ENCODE assay signal across 9 cellular contexts in genomic region chr19:6360857-6361216, GRCh38. TPM values are rescaled to one million over a fixed set of nuclear protein-coding genes. Genes with fewer than 3 reads are reported as not detected.
DNase-seq lines count a peak whose midpoint lies in the region; ATAC-seq and TF ChIP-seq lines count a peak whose summit lies in the region.
"Not testable (repeated sequence)": the region's sequence is repeated elsewhere in the genome, so short reads cannot be mapped to it uniquely, and the experiment has no call there.
"Had no signal": no experiment of that assay in that cellular context is flagged by ENCODE, and none has a peak within 500 bp of the region (broad histone marks: within the 10 kb centered on the region; RNA-seq: fewer than 3 reads in every experiment).

No MANE protein-coding gene starts in this region.

- H3K27me3 Mint-ChIP-seq in CD4-positive, alpha-beta T cell; osteocyte (ENCODE audit: unreplicated experiment): not testable (repeated sequence)

- POLR2A ChIA-PET in CD4-positive, alpha-beta T cell (lab: Charles Lee): interaction anchor here (0.6 to 6.3 kb wide), 10 partner anchors 11 to 641 kb away, joined by 3 to 172 read pairs (median 4); partner anchors contain the start of genes ALKBH7, CATSPERD, DENND1C and GTF2F1

- H3K4me3 ChIP-seq in Jurkat, Clone E6-1 (ENCODE audit: low read length): peak overlapping the region; percentile 65
- peak overlapping the region; percentile 68 to 99 for H3K4me3 ChIP-seq in ascending aorta
- peak overlapping the region; percentile 78 for H3K4me3 ChIP-seq in epithelial cell of esophagus (ENCODE audit: low read length)
- peak overlapping the region; percentile 88 to 92 for H3K4me3 ChIP-seq in left lung
- H3K4me3 ChIP-seq in thoracic aorta: peak overlapping the region; percentile 84

- DNase-seq in CD4-positive, alpha-beta T cell; Jurkat, Clone E6-1 (ENCODE audit: low read depth, low spot score); ascending aorta (ENCODE audit: low spot score in 2 of 2); epithelial cell of esophagus (ENCODE audit: low read depth); left lung; osteocyte (ENCODE audit: extremely low spot score, unreplicated experiment); thoracic aorta (ENCODE audit: low spot score): not testable (repeated sequence)

- peaks cover 12 to 19% of the 10 kb centered on the region in 2 donors for H3K36me3 ChIP-seq in ascending aorta
- H3K36me3 ChIP-seq in left lung: peaks cover 0 to 26% of the 10 kb centered on the region in 2 donors
- peaks cover 12% of the 10 kb centered on the region for H3K36me3 ChIP-seq in thoracic aorta

- H3K36me3 Mint-ChIP-seq in CD4-positive, alpha-beta T cell (ENCODE audit: low read depth): peaks cover 52% of the 10 kb centered on the region
- H3K36me3 Mint-ChIP-seq in osteocyte (ENCODE audit: unreplicated experiment): not testable (repeated sequence)

- not testable (repeated sequence) for H3K9me3 ChIP-seq in CD4-positive, alpha-beta T cell (ENCODE audit: control insufficient read depth, low read length); ascending aorta; left lung; thoracic aorta

- peak overlapping the region; percentile 94 for H3K4me3 Mint-ChIP-seq in CD4-positive, alpha-beta T cell
- peak overlapping the region; percentile 86 for H3K4me3 Mint-ChIP-seq in osteocyte (ENCODE audit: unreplicated experiment)

- H3K27ac ChIP-seq in CD4-positive, alpha-beta T cell (ENCODE audit: low read depth, low read length): peak overlapping the region; percentile 83
- H3K27ac ChIP-seq in VCaP (peak overlapping the region; percentile 71), ascending aorta (peak overlapping the region in 1 of 2 donors; percentile 91), left lung (peak overlapping the region; percentile 23 to 86), thoracic aorta (peak overlapping the region in 1 of 2 donors; percentile 81)

- ATAC-seq in CD4-positive, alpha-beta T cell (ENCODE audit: poor library complexity); left lung; thoracic aorta (ENCODE audit: insufficient number of reproducible peaks, low FRiP score, low read depth): not testable (repeated sequence)

- not testable (repeated sequence) for H3K4me1 ChIP-seq in ascending aorta; thoracic aorta (ENCODE audit: control insufficient read depth in 1 of 2, low read depth in 2 of 2)
- peaks cover 10 to 21% of the 10 kb centered on the region in 2 donors for H3K4me1 ChIP-seq in left lung

- TF ChIP-seq CTCF in CD4-positive, alpha-beta T cell (IDR thresholded peaks at IDR 0.05); VCaP (conservative IDR thresholded peaks at IDR 0.05); ascending aorta (IDR thresholded peaks at IDR 0.05); epithelial cell of esophagus (IDR thresholded peaks at IDR 0.05; ENCODE audit: insufficient read depth, low read depth, low read length, missing control alignments); left lung (IDR thresholded peaks at IDR 0.05); osteocyte (IDR thresholded peaks at IDR 0.05); thoracic aorta (IDR thresholded peaks at IDR 0.05): not testable (repeated sequence)

- H3K27ac Mint-ChIP-seq in CD4-positive, alpha-beta T cell: peak overlapping the region; percentile 92
- peak overlapping the region; percentile 64 for H3K27ac Mint-ChIP-seq in osteocyte (ENCODE audit: unreplicated experiment)

- H3K4me1 Mint-ChIP-seq in CD4-positive, alpha-beta T cell (ENCODE audit: low read depth): peaks cover 27% of the 10 kb centered on the region
- H3K4me1 Mint-ChIP-seq in osteocyte (ENCODE audit: unreplicated experiment): peaks cover 18% of the 10 kb centered on the region

- intact Hi-C loops in CD4-positive, alpha-beta T cell (cut with DNase I, micrococcal nuclease): loop anchor here (1.0 to 10.0 kb wide), 6 partner anchors 11 to 1564 kb away; partner anchors contain the start of genes ALKBH7 (in 1 of the 2), CTXN1 (in 1 of the 2), GTF2F1 (in 1 of the 2) and HSD11B1L (in 1 of the 2)
- intact Hi-C loops in ascending aorta (cut with DNase I): loop anchor here (1.0 kb wide), 2 partner anchors 12 to 32 kb away; partner anchors contain the start of gene GTF2F1
- intact Hi-C loops in left lung (cut with DNase I): not testable (repeated sequence)

- not testable (repeated sequence) for H3K9me3 Mint-ChIP-seq in CD4-positive, alpha-beta T cell; osteocyte (ENCODE audit: unreplicated experiment)

- not testable (repeated sequence) for H3K27me3 ChIP-seq in CD4-positive, alpha-beta T cell (ENCODE audit: control insufficient read depth, insufficient read depth, low read length); ascending aorta; left lung; thoracic aorta (replicated peaks; ENCODE audit: insufficient read depth)

- CTCF ChIA-PET in CD4-positive, alpha-beta T cell (lab: Charles Lee): interaction anchor here (0.6 to 1.5 kb wide), 2 partner anchors 557 to 1543 kb away, joined by 3 read pairs; partner anchors contain the start of gene MAP2K7

RNA-seq across cellular contexts. Expression of gene CLPP, which starts 0.5 kb away (rescaled TPM):
- total RNA-seq in CD4-positive, alpha-beta T cell: 10 to 100 TPM; 86.7 to 96.4 TPM
- 231 TPM for polyA plus RNA-seq in Jurkat, Clone E6-1 (2012; ENCODE audit: insufficient read depth, insufficient read length)
- total RNA-seq in ascending aorta: 240 TPM
- 10 to 100 TPM; 69.5 to 78.4 TPM for total RNA-seq in left lung
- total RNA-seq in osteocyte: 77.6 and 79.6 TPM in 2 replicates
- total RNA-seq in thoracic aorta: 10 to 100 TPM; 39.0 to 53.2 TPM

RNA-seq across cellular contexts. Expression of gene ALKBH7, which starts 11.8 kb away (rescaled TPM):
- total RNA-seq in CD4-positive, alpha-beta T cell: 10 to 100 TPM; 75.3 to 78.7 TPM
- polyA plus RNA-seq in Jurkat, Clone E6-1 (2012; ENCODE audit: insufficient read depth, insufficient read length): 33.9 TPM
- total RNA-seq in ascending aorta (68.8 TPM), left lung (10 to 100 TPM; 52.8 to 67.7 TPM), osteocyte (63.0 TPM in 2 replicates), thoracic aorta (10 to 100 TPM; 29.1 to 37.6 TPM)

RNA-seq across cellular contexts. Expression of gene PSPN, which starts 14.9 kb away (rescaled TPM):
- total RNA-seq in CD4-positive, alpha-beta T cell: under 1 TPM; 0.81 to 0.85 TPM
- polyA plus RNA-seq in Jurkat, Clone E6-1 (2012; ENCODE audit: insufficient read depth, insufficient read length): 0.64 TPM
- total RNA-seq in ascending aorta: not detected
- 1 to 10 TPM; 1.9 to 2.1 TPM for total RNA-seq in left lung
- total RNA-seq in osteocyte: 3.2 and 3.5 TPM in 2 replicates
- 1 to 10 TPM; 1.4 to 2.8 TPM for total RNA-seq in thoracic aorta

RNA-seq across cellular contexts. Expression of gene ACER1, which starts 27.4 kb away (rescaled TPM):
- total RNA-seq in CD4-positive, alpha-beta T cell: 1 to 10 TPM; 2.7 to 3.1 TPM
- not detected for polyA plus RNA-seq in Jurkat, Clone E6-1 (2012; ENCODE audit: insufficient read depth, insufficient read length)
- total RNA-seq in ascending aorta (not detected), left lung (not detected), osteocyte (not detected in 2 replicates), thoracic aorta (not detected)
- total RNA-seq: renal cortical epithelial cell had no signal

RNA-seq across cellular contexts. Expression of gene GTF2F1, which starts 32.1 kb away (rescaled TPM):
- total RNA-seq in CD4-positive, alpha-beta T cell: 10 to 100 TPM; 56.1 to 61.1 TPM
- 87.5 TPM for polyA plus RNA-seq in Jurkat, Clone E6-1 (2012; ENCODE audit: insufficient read depth, insufficient read length)
- total RNA-seq in ascending aorta: 67.9 TPM
- 10 to 100 TPM; 39.6 to 43.4 TPM for total RNA-seq in left lung
- total RNA-seq in osteocyte: 62.0 and 65.8 TPM in 2 replicates
- 10 to 100 TPM; 22.7 to 27.7 TPM for total RNA-seq in thoracic aorta
